9 cellular contexts compared by ENCODE assay signal in the genomic region with DNA sequence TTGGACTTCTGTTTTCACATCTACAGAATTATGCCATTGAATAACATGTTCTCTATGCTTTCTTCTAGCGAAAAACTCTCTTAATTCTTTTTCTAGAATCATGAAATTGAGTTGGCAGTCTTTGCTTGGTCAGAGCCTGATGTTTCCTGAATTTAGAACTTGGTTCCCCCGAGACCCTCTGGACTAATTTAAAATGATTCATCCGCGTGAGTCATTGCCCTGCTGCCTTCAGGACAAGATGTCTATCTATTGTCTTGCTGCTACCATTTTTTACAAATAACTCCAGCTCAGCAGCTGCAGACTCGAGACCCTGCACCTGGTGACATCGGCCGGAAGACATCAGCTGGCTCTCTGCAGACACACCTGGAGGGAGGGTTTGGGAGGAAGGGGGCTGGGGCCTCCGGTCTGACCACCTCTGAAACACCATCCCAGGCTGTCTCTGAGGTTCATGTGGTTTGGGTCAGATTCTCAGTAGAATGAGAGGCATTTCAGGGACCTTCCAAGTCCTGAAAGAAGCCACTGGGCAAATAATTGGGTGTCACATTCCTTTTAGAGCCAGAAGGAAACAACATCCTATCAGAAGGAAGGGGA. TPM values are rescaled to one million over a fixed set of nuclear protein-coding genes. Genes with fewer than 3 reads are reported as not detected.
DNase-seq lines count a peak whose midpoint lies in the region; FAIRE-seq and TF ChIP-seq lines count a peak whose summit lies in the region.
"Had no signal": no experiment of that assay in that cellular context is flagged by ENCODE, and none has a peak within 500 bp of the region (broad histone marks: within the 10 kb centered on the region; RNA-seq: fewer than 3 reads in every experiment).

No MANE protein-coding gene starts in this region.

- H2BK12ac ChIP-seq in H9 (ENCODE audit: insufficient read length, low read depth, low read length) = no peak overlapping the region
- H2BK12ac ChIP-seq in H1 (ENCODE audit: low read depth, low read length) = no peak overlapping the region

- TF ChIP-seq EP300 in H1 (IDR thresholded peaks at IDR 0.05; ENCODE audit: borderline replicate concordance in 1 of 2, low read depth in 2 of 2, low read length in 2 of 2) = no peak

- H3K9me3 ChIP-seq in H9 (ENCODE audit: control insufficient read depth, low read depth, low read length) (no peaks in the 10 kb centered on the region), H1 (ENCODE audit: insufficient read depth in 2 of 2, low read depth in 1 of 2, low read length in 1 of 2) (no peaks in the 10 kb centered on the region), HAP-1 (no peaks in the 10 kb centered on the region)

- DNase-seq in Daoy (ENCODE audit: low read depth) (peak; percentile 83), H9 (peak; percentile 69), NB4 (ENCODE audit: low read depth) (peak; percentile 89), H1 (ENCODE audit: low read depth in 1 of 2, low spot score in 2 of 2) (no peak), osteocyte (ENCODE audit: extremely low spot score, unreplicated experiment) (no peak), HAP-1 (ENCODE audit: low spot score in 2 of 2) (no peak), NCI-H1092 (lab: John Stamatoyannopoulos, UW) (no peak)
- peak; percentile 87 for DNase-seq in activated CD4-positive, alpha-beta T cell treated with anti-CD3 and anti-CD28 coated beads, Interleukin-2, amount 10 ng/mL, durations not matched to agents 24 days and 14 days

- H2BK120ac ChIP-seq in H9 (ENCODE audit: low read depth, low read length, poor library complexity, severe bottlenecking) = no peak overlapping the region
- no peak overlapping the region for H2BK120ac ChIP-seq in H1 (replicated peaks; ENCODE audit: low read depth, low read length)

- no peaks in the 10 kb centered on the region for H4K20me1 ChIP-seq in H9 (ENCODE audit: control insufficient read depth, insufficient read depth, insufficient read length)
- no peaks in the 10 kb centered on the region for H4K20me1 ChIP-seq in H1 (replicated peaks in 1 of 2; ENCODE audit: control insufficient read depth in 1 of 2, insufficient read depth in 2 of 2, low read length in 2 of 2)

- H3K4me2 ChIP-seq in H9 (ENCODE audit: insufficient read depth, insufficient read length, low read length) (no peak overlapping the region), H1 (ENCODE audit: insufficient read depth in 1 of 2, low read depth in 2 of 2, low read length in 2 of 2) (no peak overlapping the region)

- peak overlapping the region; percentile 34 for H3K4me3 ChIP-seq in NB4 (ENCODE audit: low read depth, low read length)
- no peak overlapping the region for H3K4me3 ChIP-seq in H1 (ENCODE audit: extremely low read depth in 1 of 4, insufficient read depth in 2 of 4, low read depth in 3 of 4, low read length in 4 of 4)
- H3K4me3 ChIP-seq in HAP-1 = no peak overlapping the region
- H3K4me3 ChIP-seq: SK-N-MC had no signal

- H3K79me1 ChIP-seq in H9 (ENCODE audit: insufficient read depth, low read depth, low read length, poor library complexity, severe bottlenecking) (no peaks in the 10 kb centered on the region), H1 (ENCODE audit: low read depth, low read length) (no peaks in the 10 kb centered on the region)

- TF ChIP-seq CTCF in H9 (conservative IDR thresholded peaks at IDR 0.05) (no peak), NB4 (IDR thresholded peaks at IDR 0.05; ENCODE audit: low read depth, low read length) (no peak), H1 (IDR thresholded peaks at IDR 0.05; ENCODE audit: control extremely low read depth in 1 of 3, insufficient read depth in 1 of 3, low read depth in 1 of 3, low read length in 3 of 3) (no peak), osteocyte (IDR thresholded peaks at IDR 0.05) (no peak)

- no peak overlapping the region for H2BK20ac ChIP-seq in H9 (ENCODE audit: low read depth, low read length, poor library complexity, severe bottlenecking)
- no peak overlapping the region for H2BK20ac ChIP-seq in H1 (ENCODE audit: low read length)

- no peak overlapping the region for H3K27ac ChIP-seq in H9 (ENCODE audit: insufficient read length, low read depth, low read length)
- no peak overlapping the region for H3K27ac ChIP-seq in H1 (ENCODE audit: low read depth, low read length)
- H3K27ac ChIP-seq: SK-N-MC had no signal

- POLR2A ChIA-PET in H1 (lab: Charles Lee; ENCODE audit: partially characterized antibody) = interaction anchor here (1.3 kb wide), 1 partner anchor 21 kb away, joined by 3 read pairs; a partner anchor contains a TSS

- H4K91ac ChIP-seq in H9 (ENCODE audit: insufficient read length, low read depth, low read length) (no peak overlapping the region), H1 (replicated peaks; ENCODE audit: insufficient read length, low read length) (no peak overlapping the region)

- in situ Hi-C loops in HAP-1 (cut with MboI; ENCODE audit: low sequenced_read_pairs) = no loop called here

- H3K18ac ChIP-seq in H9 (ENCODE audit: insufficient read length, low read depth, low read length) (no peak overlapping the region), H1 (ENCODE audit: extremely low read depth, low read length) (no peak overlapping the region)

- intact Hi-C loops in activated CD4-positive, alpha-beta T cell treated with anti-CD3 and anti-CD28 coated beads, Interleukin-2, amount 10 ng/mL, durations not matched to agents 24 days and 14 days (cut with micrococcal nuclease) = loop anchor here (1.0 to 10.0 kb wide), 7 partner anchors 9 to 846 kb away; no protein-coding TSS in a partner anchor

- no peak for FAIRE-seq in H1 (lab: Jason Lieb, UNC)

- H3K56ac ChIP-seq in H9 (ENCODE audit: insufficient read length, low read depth, low read length) (no peak overlapping the region), H1 (replicated peaks; ENCODE audit: insufficient read length, low read depth, low read length) (no peak overlapping the region)

- H3T11ph ChIP-seq in H9 (ENCODE audit: low read length) = no peak overlapping the region

- H4K8ac ChIP-seq in H9 (replicated peaks; ENCODE audit: insufficient read length, low read depth, low read length) (no peak overlapping the region), H1 (ENCODE audit: extremely low read depth, insufficient read depth, low read length) (no peak overlapping the region)

- H2AFZ ChIP-seq in H9 (ENCODE audit: low read length) (no peak overlapping the region), H1 (ENCODE audit: low read length) (peak overlapping the region; percentile 43; the same call in 1 of the 2 replicates)

- WGBS in H9 (ENCODE audit: extremely low coverage, insufficient read length, low lambda C conversion rate) = no CpG with 5 or more reads among the region's 8 CpGs
- 79% methylated on average over 8 of the region's 8 CpGs; no CpG with 5 or more reads in 1 of the 2 experiments for WGBS in H1 (ENCODE audit: extremely low coverage in 1 of 2, insufficient coverage in 1 of 2, insufficient read length in 1 of 2, insufficient replicate concordance in 2 of 2, low coverage in 1 of 2, low lambda C conversion rate in 2 of 2, missing lambda C conversion rate in 1 of 2), 2 experiments

- H4K5ac ChIP-seq in H9 (ENCODE audit: insufficient read length, low read depth, low read length) (no peak overlapping the region), H1 (ENCODE audit: insufficient read length, low read depth, low read length) (no peak overlapping the region)

- TF ChIP-seq POLR2A in NB4 (IDR thresholded peaks at IDR 0.05; ENCODE audit: extremely low read depth, insufficient read length) = no peak
- TF ChIP-seq POLR2A in H1 (IDR thresholded peaks at IDR 0.05; ENCODE audit: control extremely low read depth in 1 of 2, low read depth in 2 of 2, low read length in 2 of 2) = no peak

- CTCF ChIA-PET in H1 (lab: Charles Lee; ENCODE audit: partially characterized antibody) = no interaction called here

- H3K36me3 ChIP-seq in H1 (ENCODE audit: control insufficient read depth in 2 of 4, insufficient read depth in 4 of 4, low read length in 3 of 4) (no peaks in the 10 kb centered on the region; a peak in 1 of 8 replicates), HAP-1 (replicated peaks) (no peaks in the 10 kb centered on the region)

- H3K79me2 ChIP-seq in H9 (ENCODE audit: insufficient read depth, low read length) (no peaks in the 10 kb centered on the region), H1 (ENCODE audit: control insufficient read depth in 1 of 2, insufficient read depth in 2 of 2, low read length in 2 of 2) (no peaks in the 10 kb centered on the region)

- H3K27me3 Mint-ChIP-seq in H9 (ENCODE audit: low read depth) (no peaks in the 10 kb centered on the region), osteocyte (ENCODE audit: unreplicated experiment) (no peaks in the 10 kb centered on the region)
- H3K27me3 Mint-ChIP-seq in activated CD4-positive, alpha-beta T cell treated with anti-CD3 and anti-CD28 coated beads, Interleukin-2, amount 10 ng/mL, durations not matched to agents 24 days and 14 days = no peaks in the 10 kb centered on the region

- no peak overlapping the region for H3K9ac ChIP-seq in H9 (ENCODE audit: extremely low read depth, insufficient read length, low read length)
- H3K9ac ChIP-seq in H1 (replicated peaks in 1 of 4; ENCODE audit: extremely low read depth in 1 of 4, low read depth in 3 of 4, low read length in 3 of 4) = no peak overlapping the region

- TF ChIP-seq RAD21 in H1 (IDR thresholded peaks at IDR 0.05 in 1 of 2, conservative IDR thresholded peaks at IDR 0.05 in 1 of 2; ENCODE audit: low read depth in 2 of 2, low read length in 2 of 2) = no peak

- H3K9me3 Mint-ChIP-seq in H9 = no peaks in the 10 kb centered on the region; a peak in 1 of 5 replicates
- H3K9me3 Mint-ChIP-seq in activated CD4-positive, alpha-beta T cell treated with anti-CD3 and anti-CD28 coated beads, Interleukin-2, amount 10 ng/mL, durations not matched to agents 24 days and 14 days = no peaks in the 10 kb centered on the region
- no peaks in the 10 kb centered on the region for H3K9me3 Mint-ChIP-seq in osteocyte (ENCODE audit: unreplicated experiment)

- H3K27me3 ChIP-seq in H9 (ENCODE audit: insufficient read depth, low read length) (no peaks in the 10 kb centered on the region), H1 (replicated peaks in 1 of 4; ENCODE audit: control insufficient read depth in 3 of 4, extremely low read depth in 1 of 4, insufficient read depth in 3 of 4, low read length in 3 of 4) (no peaks in the 10 kb centered on the region), HAP-1 (ENCODE audit: low read depth) (no peaks in the 10 kb centered on the region)

- H3K36me3 Mint-ChIP-seq in H9 (ENCODE audit: insufficient read depth in 1 of 3, low read depth in 3 of 3) (no peaks in the 10 kb centered on the region), osteocyte (ENCODE audit: unreplicated experiment) (no peaks in the 10 kb centered on the region)
- no peaks in the 10 kb centered on the region for H3K36me3 Mint-ChIP-seq in activated CD4-positive, alpha-beta T cell treated with anti-CD3 and anti-CD28 coated beads, Interleukin-2, amount 10 ng/mL, durations not matched to agents 24 days and 14 days (ENCODE audit: low read depth)

- no peak overlapping the region for H3K4ac ChIP-seq in H9 (ENCODE audit: low read depth, low read length)
- H3K4ac ChIP-seq in H1 (replicated peaks; ENCODE audit: insufficient read length, low read depth, low read length) = no peak overlapping the region

- H3K23ac ChIP-seq in H9 (ENCODE audit: insufficient read length, low read depth, low read length) = no peak overlapping the region
- H3K23ac ChIP-seq in H1 (ENCODE audit: insufficient read length) = no peak overlapping the region

- H2AK5ac ChIP-seq in H9 (ENCODE audit: insufficient read length, low read length) = no peak overlapping the region
- H2AK5ac ChIP-seq in H1 (ENCODE audit: low read depth, low read length) = no peak overlapping the region

- H3K14ac ChIP-seq in H9 (ENCODE audit: insufficient read depth, low read length) (no peak overlapping the region), H1 (ENCODE audit: insufficient read length) (no peak overlapping the region)

- H3K4me1 ChIP-seq in H9 (ENCODE audit: insufficient read depth, low read length) (no peaks in the 10 kb centered on the region), H1 (replicated peaks in 1 of 4; ENCODE audit: control insufficient read depth in 3 of 4, insufficient read depth in 4 of 4, low read length in 3 of 4) (peaks cover 2 to 6% (median 2%) of the 10 kb centered on the region in 4 experiments; a peak in 1 of 7 replicates), HAP-1 (no peaks in the 10 kb centered on the region)

- peaks cover 29 to 33% of the 10 kb centered on the region in 2 experiments for H3K4me1 Mint-ChIP-seq in H9
- H3K4me1 Mint-ChIP-seq in activated CD4-positive, alpha-beta T cell treated with anti-CD3 and anti-CD28 coated beads, Interleukin-2, amount 10 ng/mL, durations not matched to agents 24 days and 14 days = peaks cover 64% of the 10 kb centered on the region
- no peaks in the 10 kb centered on the region for H3K4me1 Mint-ChIP-seq in osteocyte (ENCODE audit: unreplicated experiment)

- H3K27ac Mint-ChIP-seq in H9 = no peak overlapping the region; a peak in 1 of 7 replicates
- no peak overlapping the region for H3K27ac Mint-ChIP-seq in activated CD4-positive, alpha-beta T cell treated with anti-CD3 and anti-CD28 coated beads, Interleukin-2, amount 10 ng/mL, durations not matched to agents 24 days and 14 days
- H3K27ac Mint-ChIP-seq in osteocyte (ENCODE audit: unreplicated experiment) = no peak overlapping the region

- no peak overlapping the region for H2BK15ac ChIP-seq in H9 (ENCODE audit: low read depth, low read length)
- H2BK15ac ChIP-seq in H1 (ENCODE audit: low read length) = no peak overlapping the region

- H2BK5ac ChIP-seq in H9 (ENCODE audit: insufficient read length, low read length) (no peak overlapping the region), H1 (ENCODE audit: low read depth, low read length) (no peak overlapping the region)

- H3K4me3 Mint-ChIP-seq in H9 (no peak overlapping the region; a peak in 1 of 5 replicates), osteocyte (ENCODE audit: unreplicated experiment) (peak overlapping the region; percentile 36)
- H3K4me3 Mint-ChIP-seq in activated CD4-positive, alpha-beta T cell treated with anti-CD3 and anti-CD28 coated beads, Interleukin-2, amount 10 ng/mL, durations not matched to agents 24 days and 14 days = peak overlapping the region; percentile 48

- H3K23me2 ChIP-seq in H9 (ENCODE audit: insufficient read length, low read depth, low read length, poor library complexity, severe bottlenecking) (no peaks in the 10 kb centered on the region), H1 (ENCODE audit: low read depth, low read length) (peaks cover 8% of the 10 kb centered on the region; the same call in 1 of the 2 replicates)

RNA-seq across cellular contexts. Expression of a gene that starts 20.9 kb away (rescaled TPM):
- 7.5 and 11.6 TPM in 2 replicates for total RNA-seq in Daoy (2014; rRNA removed; shearing (Covaris generic))
- 19.3 and 20.9 TPM in 2 replicates for total RNA-seq in H9 (2021)
- 116 and 127 TPM in 2 replicates for total RNA-seq in activated CD4-positive, alpha-beta T cell treated with anti-CD3 and anti-CD28 coated beads, Interleukin-2, amount 10 ng/mL, durations not matched to agents 24 days and 14 days
- total RNA-seq in H1 (2021; fragmentation: NEBNext Ultra II Directional; extraction: Animal tissue kit (Norgen Biotek cat#: 25700)) = 19.5 and 23.0 TPM in 2 replicates
- 5.7 and 10.1 TPM in 2 replicates for polyA plus RNA-seq in H1 (2011; rRNA removed)
- 8.9 TPM for polyA plus RNA-seq in H1 (2011; cell fraction: cytosol; rRNA removed)
- polyA plus RNA-seq in H1 (2011; cell fraction: nucleus; rRNA removed) = 19.0 TPM
- polyA plus RNA-seq in H1 (2012, experiment 1 of 2) = 9.4 to 16.4 TPM (median 12.4 TPM) in 4 replicates
- polyA plus RNA-seq in H1 (2012, experiment 2 of 2) = 4.0 TPM
- 9.9 TPM for polyA plus RNA-seq in H1 (2013, experiment 1 of 2)
- polyA plus RNA-seq in H1 (2013, experiment 2 of 2) = 10.1 TPM
- 19.2 and 29.7 TPM in 2 replicates for polyA minus RNA-seq in H1 (2011; rRNA and poly(A)+ RNA removed)
- 9.5 TPM for polyA minus RNA-seq in H1 (2011; cell fraction: cytosol; rRNA and poly(A)+ RNA removed)
- 108 TPM for polyA minus RNA-seq in H1 (2011; cell fraction: nucleus; rRNA and poly(A)+ RNA removed)
- total RNA-seq in osteocyte = 263 and 341 TPM in 2 replicates

Comparison
In these comparisons a context has a peak if more than half of its experiments do, and no peak if none do; other contexts are left out.
1. DNase-seq: peak in Daoy (single experiment), H9 (single experiment), NB4 (single experiment) and activated CD4-positive, alpha-beta T cell treated with anti-CD3 and anti-CD28 coated beads, Interleukin-2, amount 10 ng/mL, durations not matched to agents 24 days and 14 days (single experiment); none in H1 (0 of 2), osteocyte (single experiment), HAP-1 (0 of 2) and NCI-H1092 (single experiment).
2. H3K4me3 Mint-ChIP-seq: peak in activated CD4-positive, alpha-beta T cell treated with anti-CD3 and anti-CD28 coated beads, Interleukin-2, amount 10 ng/mL, durations not matched to agents 24 days and 14 days (single experiment) and osteocyte (single experiment); none in H9 (0 of 2).